ENCODE assay signal across 19 cellular contexts in genomic region chr4:30768278-30768677, GRCh38. TPM values are rescaled to one million over a fixed set of nuclear protein-coding genes. Genes with fewer than 3 reads are reported as not detected.
DNase-seq lines count a peak whose midpoint lies in the region; ATAC-seq and TF ChIP-seq lines count a peak whose summit lies in the region.
"Had no signal": no experiment of that assay in that cellular context is flagged by ENCODE, and none has a peak within 500 bp of the region (broad histone marks: within the 10 kb centered on the region; RNA-seq: fewer than 3 reads in every experiment).

No MANE protein-coding gene starts in this region.

- no peaks in the 10 kb centered on the region for H3K79me2 ChIP-seq in GM23338 (replicated peaks; ENCODE audit: insufficient read depth)

- H3K4me1 ChIP-seq in heart left ventricle (peaks cover 0 to 42% (median 7%) of the 10 kb centered on the region in 12 donors), Panc1 (ENCODE audit: control insufficient read depth, insufficient read depth, low read length) (peaks cover 34% of the 10 kb centered on the region), GM23338 (ENCODE audit: insufficient read depth) (no peaks in the 10 kb centered on the region)
- H3K4me1 ChIP-seq: Peyer's patch had no signal

- intact Hi-C loops in heart left ventricle (cut with DNase I), result no loop called here
- intact Hi-C loops in cardiac septum (cut with DNase I), result no loop called here
- intact Hi-C loops in Panc1 (cut with micrococcal nuclease; ENCODE audit: unreplicated experiment), result no loop called here

- CTCF ChIA-PET in Panc1 (lab: Charles Lee), result no interaction called here

- no TSS peak for BruUV-seq in Panc1 (replicated peaks; lab: Mats Ljungman, UMichigan)

- TF ChIP-seq CTCF in heart left ventricle (IDR thresholded peaks at IDR 0.05) (no peak), Panc1 (IDR thresholded peaks at IDR 0.05) (no peak), fibroblast of pulmonary artery (IDR thresholded peaks at IDR 0.05; ENCODE audit: low read length, missing control alignments) (no peak), nephron (IDR thresholded peaks at IDR 0.05; ENCODE audit: unreplicated experiment in 3 of 3) (no peak), GM23338 (conservative IDR thresholded peaks at IDR 0.05; ENCODE audit: low read depth in 2 of 2) (no peak)

- no peak overlapping the region for H3K27ac ChIP-seq in heart left ventricle
- peak overlapping the region; percentile 69 for H3K27ac ChIP-seq in Panc1 (ENCODE audit: low read length)
- H3K27ac ChIP-seq in GM23338 (ENCODE audit: low read depth), result no peak overlapping the region
- H3K27ac ChIP-seq: KMS-11, Peyer's patch had no signal

- H3K4me3 ChIP-seq in heart left ventricle, result no peak overlapping the region
- H3K4me3 ChIP-seq in Panc1 (ENCODE audit: low read depth in 2 of 2, low read length in 2 of 2), result no peak overlapping the region
- no peak overlapping the region for H3K4me3 ChIP-seq in fibroblast of pulmonary artery (replicated peaks; ENCODE audit: low read depth, low read length)
- H3K4me3 ChIP-seq in GM23338, result no peak overlapping the region
- H3K4me3 ChIP-seq: Peyer's patch had no signal

- WGBS in heart left ventricle, 4 donors, result 15 to 23% (median 19%) methylated on average over 2 of the region's 2 CpGs

- no peak for DNase-seq in heart left ventricle
- DNase-seq in cardiac septum (ENCODE audit: low spot score), result no peak
- no peak for DNase-seq in Panc1 (ENCODE audit: low read depth, low spot score)
- DNase-seq in fibroblast of pulmonary artery (ENCODE audit: low read depth), result peak; percentile 24
- no peak for DNase-seq in GM23338 (ENCODE audit: low spot score)
- no peak for DNase-seq in NCI-H524 (lab: John Stamatoyannopoulos, UW)
- no peak for DNase-seq in stimulated activated CD4-positive, alpha-beta T cell treated with anti-CD3 and anti-CD28 coated beads, Interleukin-2, amount 100 ng/mL, for 48 hours
- DNase-seq: 8988T, DMS153, DND-41, MM.1S, NCI-H2029 treated with DMSO at 0.1 percent for 48 hours, NCI-H446 treated with DMSO at 0.1 percent for 48 hours, NCI-H526 treated with DMSO at 0.1 percent for 48 hours, Peyer's patch had no signal

- peaks cover 11% of the 10 kb centered on the region for H3K27me3 Mint-ChIP-seq in nephron (ENCODE audit: low read depth)
- no peaks in the 10 kb centered on the region for H3K27me3 Mint-ChIP-seq in GM23338 (ENCODE audit: insufficient read depth, low read depth, poor library complexity)
- H3K27me3 Mint-ChIP-seq: IgD-negative memory B cell had no signal

- 0 out of 2 replicates have a peak, but pooled peaks cover 3% of the 10 kb centered on the region for H3K9me2 ChIP-seq in GM23338 (ENCODE audit: insufficient read depth)

- H3K9me3 Mint-ChIP-seq in nephron (no peaks in the 10 kb centered on the region), GM23338 (no peaks in the 10 kb centered on the region)

- in situ Hi-C loops in Panc1 (cut with HindIII; ENCODE audit: low pct_unique_long_range_greater_than_20kb, low sequenced_read_pairs), result no loop called here

- no peak for TF ChIP-seq POLR2A in heart left ventricle (IDR thresholded peaks at IDR 0.05)

- H2AFZ ChIP-seq in GM23338, result no peak overlapping the region

- H3K4me2 ChIP-seq in GM23338, result no peak overlapping the region
- H3K4me2 ChIP-seq: KMS-11 had no signal

- H3K4me3 Mint-ChIP-seq in nephron, result no peak overlapping the region
- H3K4me3 Mint-ChIP-seq in GM23338, result no peak overlapping the region
- H3K4me3 Mint-ChIP-seq: IgD-negative memory B cell had no signal

- H3K27ac Mint-ChIP-seq in nephron (peak overlapping the region; percentile 4 to 75 (median 46)), GM23338 (no peak overlapping the region)
- H3K27ac Mint-ChIP-seq: IgD-negative memory B cell had no signal

- ATAC-seq in heart left ventricle, result peak in 3 of 4 donors; percentile 33 to 69 (median 53)
- no peak for ATAC-seq in Panc1
- no peak for ATAC-seq in GM23338
- ATAC-seq: SK-N-SH treated with all-trans-retinoic acid at 6 μM for 48 hours had no signal

- H3K4me1 Mint-ChIP-seq in nephron (peaks cover 45% of the 10 kb centered on the region), GM23338 (peaks cover 30% of the 10 kb centered on the region)
- H3K4me1 Mint-ChIP-seq: IgD-negative memory B cell had no signal

- H3K27me3 ChIP-seq in heart left ventricle (no peaks in the 10 kb centered on the region), Panc1 (ENCODE audit: control insufficient read depth, insufficient read depth, low read length) (no peaks in the 10 kb centered on the region), GM23338 (ENCODE audit: insufficient read depth) (no peaks in the 10 kb centered on the region)
- H3K27me3 ChIP-seq: Peyer's patch had no signal

- H3K36me3 Mint-ChIP-seq in nephron (ENCODE audit: low read depth) (peaks cover 3% of the 10 kb centered on the region), GM23338 (ENCODE audit: low read depth) (no peaks in the 10 kb centered on the region)
- H3K36me3 Mint-ChIP-seq: IgD-negative memory B cell had no signal

- H4K20me1 ChIP-seq in GM23338 (replicated peaks; ENCODE audit: insufficient read depth), result no peaks in the 10 kb centered on the region

- POLR2A ChIA-PET in Panc1 (lab: Charles Lee), result no interaction called here

- H3F3A ChIP-seq in GM23338 (replicated peaks; ENCODE audit: low read depth), result no peaks in the 10 kb centered on the region

- no peaks in the 10 kb centered on the region for H3K36me3 ChIP-seq in heart left ventricle
- no peaks in the 10 kb centered on the region for H3K36me3 ChIP-seq in Panc1 (ENCODE audit: control insufficient read depth, insufficient read depth, low read length)
- no peaks in the 10 kb centered on the region for H3K36me3 ChIP-seq in GM23338 (ENCODE audit: insufficient read depth)
- H3K36me3 ChIP-seq: Peyer's patch had no signal

- H3K9me3 ChIP-seq in heart left ventricle (no peaks in the 10 kb centered on the region), Panc1 (ENCODE audit: control insufficient read depth, insufficient read depth, low read depth, low read length) (no peaks in the 10 kb centered on the region)
- H3K9me3 ChIP-seq: Peyer's patch had no signal

TF ChIP-seq in GM23338, 12 proteins besides CTCF, POLR2A, EP300 and RAD21 (continues in another document):
- no peak for TF ChIP-seq ZNF331 (CRISPR knock-in tag; IDR thresholded peaks at IDR 0.05; ENCODE audit: low read depth)
- TF ChIP-seq NANOG (IDR thresholded peaks at IDR 0.05; ENCODE audit: borderline replicate concordance), result no peak
- no peak for TF ChIP-seq ETS1 (IDR thresholded peaks at IDR 0.05)

RNA-seq across cellular contexts. Expression of gene PCDH7, which starts 48.1 kb away (rescaled TPM):
- total RNA-seq in heart left ventricle, result 100 to 1,000 TPM in 5 of 9 donors, 10 to 100 TPM in 4; 51.4 to 166 (median 107) TPM
- 10 to 100 TPM in 1 of 2 donors, 1 to 10 TPM in 1; 9.4 to 39.8 TPM for polyA plus RNA-seq in heart left ventricle
- total RNA-seq in cardiac septum, result 70.8 TPM
- 31.6 TPM for total RNA-seq in Panc1 (2021; ENCODE audit: unreplicated experiment)
- polyA plus RNA-seq in Panc1 (2012; ENCODE audit: insufficient read length), result 22.1 TPM
- total RNA-seq in GM23338 (2014; rRNA removed; shearing (Covaris generic)), result 7.6 and 10.8 TPM in 2 replicates
- 2.4 and 2.7 TPM in 2 replicates for polyA plus RNA-seq in GM23338 (2016; fragmentation: Nextera tagmentation; extraction: Ambion mirVana)
- polyA plus RNA-seq: IgD-negative memory B cell had no signal

Comparison
In these comparisons a context has a peak if more than half of its experiments do, and no peak if none do; other contexts are left out.
1. ATAC-seq: peak in heart left ventricle (3 of 4); none in Panc1 (single experiment) and GM23338 (single experiment).